Comparison of ENCODE assay signal across 8 cellular contexts in the genomic region with DNA sequence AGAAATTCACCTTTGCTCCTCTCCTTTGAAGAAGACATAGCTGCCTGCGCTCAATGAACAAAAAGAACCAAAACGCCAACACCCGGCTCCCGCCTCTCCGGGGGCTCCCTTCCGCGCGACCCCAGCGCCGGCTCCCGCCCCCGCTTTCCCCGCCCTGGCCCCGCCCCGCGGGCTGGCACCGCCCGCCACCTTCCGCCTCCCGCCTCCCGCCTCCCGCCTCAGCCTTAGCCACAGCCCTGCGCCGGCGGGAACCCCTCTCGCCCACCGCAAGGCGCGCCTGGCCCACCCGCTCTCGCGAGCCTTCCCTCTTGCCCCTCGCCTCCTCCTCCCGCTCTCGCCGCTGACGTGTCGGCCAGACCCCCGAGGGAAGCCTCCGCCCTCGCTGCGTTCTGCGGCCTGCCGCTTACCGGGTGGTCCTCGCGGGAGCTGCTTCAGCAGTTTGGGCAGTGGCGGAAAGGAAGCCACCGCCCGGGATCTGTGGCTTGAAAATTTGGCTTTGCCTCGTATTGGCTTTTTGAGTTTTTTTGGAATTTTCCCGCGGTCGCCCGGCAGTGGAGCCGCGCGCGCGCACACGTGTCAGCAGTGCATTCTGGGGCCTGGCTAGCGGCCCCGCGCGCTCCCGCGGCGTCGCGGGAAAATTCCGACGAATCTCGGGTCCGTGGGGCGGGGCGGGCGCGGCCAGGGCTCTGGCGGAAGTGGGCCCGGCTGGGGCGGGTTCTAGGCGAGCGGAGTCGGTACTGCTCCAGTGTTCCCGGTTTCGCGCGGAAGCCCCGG.
DNase-seq lines count a peak whose midpoint lies in the region; ATAC-seq and TF ChIP-seq lines count a peak whose summit lies in the region.

A gene with protein sequence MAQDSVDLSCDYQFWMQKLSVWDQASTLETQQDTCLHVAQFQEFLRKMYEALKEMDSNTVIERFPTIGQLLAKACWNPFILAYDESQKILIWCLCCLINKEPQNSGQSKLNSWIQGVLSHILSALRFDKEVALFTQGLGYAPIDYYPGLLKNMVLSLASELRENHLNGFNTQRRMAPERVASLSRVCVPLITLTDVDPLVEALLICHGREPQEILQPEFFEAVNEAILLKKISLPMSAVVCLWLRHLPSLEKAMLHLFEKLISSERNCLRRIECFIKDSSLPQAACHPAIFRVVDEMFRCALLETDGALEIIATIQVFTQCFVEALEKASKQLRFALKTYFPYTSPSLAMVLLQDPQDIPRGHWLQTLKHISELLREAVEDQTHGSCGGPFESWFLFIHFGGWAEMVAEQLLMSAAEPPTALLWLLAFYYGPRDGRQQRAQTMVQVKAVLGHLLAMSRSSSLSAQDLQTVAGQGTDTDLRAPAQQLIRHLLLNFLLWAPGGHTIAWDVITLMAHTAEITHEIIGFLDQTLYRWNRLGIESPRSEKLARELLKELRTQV (minus strand): TSS at position 591 of the 774 bp plus-strand sequence. CDS start 68,418 bp downstream, outside the sequence.

- no peaks in the 10 kb centered on the region; the same call in 1 of the 2 replicates for H3K27me3 ChIP-seq in ACC112 (ENCODE audit: insufficient read depth, low read length)
- H3K27me3 ChIP-seq in iPS-20b (ENCODE audit: insufficient read depth, low read length): no peaks in the 10 kb centered on the region

- no peak for TF ChIP-seq CTCF in VCaP (conservative IDR thresholded peaks at IDR 0.05)

- H3K4me3 ChIP-seq in ACC112 (ENCODE audit: low read depth, low read length): peak within 1 kb of the TSS; percentile 90
- H3K4me3 ChIP-seq in iPS-20b (ENCODE audit: low read length): peak within 1 kb of the TSS; percentile 95
- H3K4me3 ChIP-seq in skin epidermis: peak within 1 kb of the TSS; percentile 77 to 96 (median 94)

- H3K79me2 ChIP-seq in ACC112 (ENCODE audit: control insufficient read depth, insufficient read depth, low read length, unreplicated experiment): peaks cover 21% of the 10 kb centered on the region

- H3K9me3 ChIP-seq in iPS-20b (ENCODE audit: insufficient read depth, low read depth, low read length): no peaks in the 10 kb centered on the region

- in situ Hi-C loops in T47D (cut with HindIII; ENCODE audit: low pct_unique_long_range_greater_than_20kb, low sequenced_read_pairs): no loop called here

- peak within 1 kb of the TSS; percentile 98 for H3K27ac ChIP-seq in ACC112 (ENCODE audit: low read depth, low read length)
- H3K27ac ChIP-seq in VCaP: peak within 1 kb of the TSS; percentile 95
- H3K27ac ChIP-seq in iPS-20b (ENCODE audit: low read length): peak within 1 kb of the TSS; percentile 81
- peak within 1 kb of the TSS; percentile 42 to 98 (median 94) for H3K27ac ChIP-seq in skin epidermis

- DNase-seq in NCI-H2171 treated with DMSO at 0.1 percent for 48 hours (lab: John Stamatoyannopoulos, UW) (peak; percentile 93), T47D (ENCODE audit: low read depth in 1 of 2, low spot score in 1 of 2) (peak; percentile 70 to 90)

- peak within 1 kb of the TSS; percentile 96 for H3K9ac ChIP-seq in iPS-20b (ENCODE audit: low read depth, low read length)

- H3K36me3 ChIP-seq in ACC112 (ENCODE audit: insufficient read depth, low read length): no peaks in the 10 kb centered on the region
- no peaks in the 10 kb centered on the region for H3K36me3 ChIP-seq in iPS-20b (ENCODE audit: insufficient read depth, low read depth, low read length)

- H3K4me1 ChIP-seq in ACC112 (ENCODE audit: control insufficient read depth, insufficient read depth, low read length, unreplicated experiment) (peaks cover 18% of the 10 kb centered on the region), iPS-20b (ENCODE audit: insufficient read depth, low read length) (peaks cover 8% of the 10 kb centered on the region; the same call in 1 of the 2 replicates)

- H2AFZ ChIP-seq in ACC112 (ENCODE audit: low read length, unreplicated experiment): peak within 1 kb of the TSS; percentile 97

- ATAC-seq in GM18861 (IDR thresholded peaks at IDR 0.05; ENCODE audit: unreplicated experiment) (peak; percentile 62), HG03095 (IDR thresholded peaks at IDR 0.05; ENCODE audit: unreplicated experiment) (peak; percentile 72)

Comparison
In these comparisons a context has a peak if more than half of its experiments do, and no peak if none do; other contexts are left out.
1. Peak in every context shown above with its lines: DNase-seq, ATAC-seq, H3K4me3 ChIP-seq and H3K27ac ChIP-seq.